Comparison of ENCODE assay signal across 28 cellular contexts in the genomic region with DNA sequence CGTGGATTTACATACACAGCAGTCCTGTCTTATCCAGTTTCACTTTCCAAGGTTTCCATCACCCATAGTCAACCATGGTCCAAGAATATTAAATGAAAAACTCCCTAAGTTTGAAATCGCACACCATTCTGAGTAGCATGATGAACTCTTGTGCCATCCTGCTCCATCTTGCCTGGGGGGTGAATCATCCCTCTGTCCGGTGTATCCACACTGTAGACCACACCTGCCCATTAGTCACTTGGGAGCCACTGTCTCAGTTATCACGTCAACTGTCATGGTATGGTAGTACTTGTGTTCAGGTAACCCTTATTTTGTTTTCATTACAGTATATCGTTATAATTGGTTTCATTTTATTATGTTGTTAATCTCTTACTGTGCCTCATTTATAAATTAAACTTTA. TPM values are rescaled to one million over a fixed set of nuclear protein-coding genes. Genes with fewer than 3 reads are reported as not detected.
A peak's percentile ranks its signal among the peaks of the same experiment; 100 is the strongest.
DNase-seq lines count a peak whose midpoint lies in the region; ATAC-seq, FAIRE-seq and TF ChIP-seq lines count a peak whose summit lies in the region.
"Had no signal": no experiment of that assay in that cellular context is flagged by ENCODE, and none has a peak within 500 bp of the region (broad histone marks: within the 10 kb centered on the region; RNA-seq: fewer than 3 reads in every experiment).

No MANE protein-coding gene starts in this region.

- FAIRE-seq in keratinocyte (lab: Jason Lieb, UNC) = peak; percentile 51
- FAIRE-seq: GM12878 had no signal

- H3K79me2 ChIP-seq in keratinocyte (ENCODE audit: control insufficient read depth, insufficient read depth, low read length) (no peaks in the 10 kb centered on the region), osteoblast (ENCODE audit: insufficient read depth, low read length) (no peaks in the 10 kb centered on the region)

- H3K9me3 ChIP-seq in ascending aorta (no peaks in the 10 kb centered on the region), keratinocyte (ENCODE audit: control insufficient read depth, low read depth, low read length) (no peaks in the 10 kb centered on the region), osteoblast (ENCODE audit: low read depth, low read length) (no peaks in the 10 kb centered on the region), vagina (no peaks in the 10 kb centered on the region)
- H3K9me3 ChIP-seq: HAP-1, Peyer's patch, SJSA1 had no signal

- intact Hi-C loops in ascending aorta (cut with DNase I) = no loop called here
- intact Hi-C loops in vagina (cut with DNase I) = no loop called here

- dilution Hi-C loops in keratinocyte (cut with MboI; ENCODE audit: extremely low pct_ligation_motif_present, low sequenced_read_pairs) = no loop called here

- H3K36me3 ChIP-seq in ascending aorta (peaks cover 31 to 71% of the 10 kb centered on the region in 2 donors), keratinocyte (ENCODE audit: control insufficient read depth in 2 of 2, extremely low read depth in 1 of 2, insufficient read depth in 2 of 2, low read length in 2 of 2) (no peaks in the 10 kb centered on the region), osteoblast (ENCODE audit: insufficient read depth, low read length) (no peaks in the 10 kb centered on the region), vagina (no peaks in the 10 kb centered on the region)
- H3K36me3 ChIP-seq: BLaER1, HAP-1, Peyer's patch, SJSA1 had no signal

- H2AFZ ChIP-seq in keratinocyte (ENCODE audit: control insufficient read depth, low read length) (no peak overlapping the region), osteoblast (ENCODE audit: low read length) (no peak overlapping the region)
- H2AFZ ChIP-seq: GM23338 had no signal

- TF ChIP-seq CTCF in ascending aorta (IDR thresholded peaks at IDR 0.05) = no peak
- TF ChIP-seq CTCF in keratinocyte (optimal IDR thresholded peaks at IDR 0.05 in 1 of 3, IDR thresholded peaks at IDR 0.05 in 1 of 3, conservative IDR thresholded peaks at IDR 0.05 in 1 of 3; ENCODE audit: extremely low read depth in 1 of 3, insufficient read depth in 2 of 3, low read length in 3 of 3) = no peak
- TF ChIP-seq CTCF in osteoblast (IDR thresholded peaks at IDR 0.05; ENCODE audit: extremely low read depth, low read depth, low read length) = no peak
- TF ChIP-seq CTCF in vagina (IDR thresholded peaks at IDR 0.05) = no peak

- no peaks in the 10 kb centered on the region for H3K9me1 ChIP-seq in keratinocyte (ENCODE audit: control insufficient read depth, extremely low read depth, insufficient read depth, low read length)

- ATAC-seq in GM21367 (IDR thresholded peaks at IDR 0.05; ENCODE audit: unreplicated experiment) = no peak
- ATAC-seq: GM12878, GM23338, Right ventricle myocardium inferior had no signal

- H3K27ac ChIP-seq in ascending aorta = peak overlapping the region; percentile 27 to 54
- H3K27ac ChIP-seq in keratinocyte (ENCODE audit: control insufficient read depth, insufficient read depth, low read length) = no peak overlapping the region
- H3K27ac ChIP-seq in osteoblast (ENCODE audit: low read depth, low read length) = no peak overlapping the region
- H3K27ac ChIP-seq in vagina = no peak overlapping the region
- H3K27ac ChIP-seq: BLaER1, HL-60, Peyer's patch, SJSA1 had no signal

- H4K20me1 ChIP-seq in keratinocyte (ENCODE audit: control insufficient read depth, extremely low read depth, insufficient read depth, low read length) (no peaks in the 10 kb centered on the region), osteoblast (ENCODE audit: insufficient read depth, low read length) (no peaks in the 10 kb centered on the region)
- H4K20me1 ChIP-seq: BLaER1 had no signal

- H3K9ac ChIP-seq in keratinocyte (ENCODE audit: control insufficient read depth, extremely low read depth, insufficient read depth, low read length) = no peak overlapping the region
- H3K9ac ChIP-seq: BLaER1 had no signal

- no peak overlapping the region for H3K4me2 ChIP-seq in keratinocyte (ENCODE audit: control insufficient read depth, extremely low read depth, insufficient read depth, low read depth, low read length)
- H3K4me2 ChIP-seq in osteoblast (ENCODE audit: insufficient read depth, low read length) = no peak overlapping the region
- H3K4me2 ChIP-seq: BLaER1, GM23338 had no signal

- H3K27me3 ChIP-seq in ascending aorta (no peaks in the 10 kb centered on the region), keratinocyte (ENCODE audit: control insufficient read depth, extremely low read depth, insufficient read depth, low read length) (no peaks in the 10 kb centered on the region), osteoblast (ENCODE audit: insufficient read depth, low read length) (no peaks in the 10 kb centered on the region), vagina (no peaks in the 10 kb centered on the region)
- H3K27me3 ChIP-seq: BLaER1, Peyer's patch had no signal

- H3K4me3 ChIP-seq in ascending aorta (no peak overlapping the region), keratinocyte (ENCODE audit: control insufficient read depth in 2 of 3, extremely low read depth in 1 of 3, insufficient read depth in 2 of 3, low read depth in 1 of 3, low read length in 3 of 3) (no peak overlapping the region), osteoblast (ENCODE audit: insufficient read depth, low read length) (no peak overlapping the region), vagina (no peak overlapping the region)
- H3K4me3 ChIP-seq: BLaER1, GM12878, GM23338, HAP-1, Peyer's patch, SJSA1 had no signal

- DNase-seq in NCI-H226 (peak; percentile 35), ascending aorta (ENCODE audit: low spot score in 2 of 2) (no peak), keratinocyte (ENCODE audit: low read depth, low spot score) (no peak), ureter (ENCODE audit: low spot score) (peak; percentile 10), osteoblast (ENCODE audit: insufficient read length, low spot score, missing footprints) (no peak), vagina (ENCODE audit: extremely low spot score in 2 of 2) (no peak), activated gamma-delta T cell treated with Interleukin-2 at 50 U/mL for 16 hours (no peak)
- DNase-seq: ACHN; CD4-positive, alpha-beta memory T cell; DMS 273 treated with DMSO at 0.1 percent for 48 hours; DMS79 treated with DMSO at 0.1 percent for 48 hours; KG1; MV-4-11; NCI-H1417; NCI-H187; NCI-H2107; NCI-H510A; NK-92 treated with Interleukin-12 subunit alpha and Interleukin-12 subunit beta, amount 100 ng/mL, for 24 hours; Peyer's patch had no signal

- peaks cover 0 to 21% of the 10 kb centered on the region in 2 donors for H3K4me1 ChIP-seq in ascending aorta
- peaks cover 5% of the 10 kb centered on the region for H3K4me1 ChIP-seq in keratinocyte (ENCODE audit: control insufficient read depth, extremely low read depth, insufficient read depth, low read length)
- H3K4me1 ChIP-seq in osteoblast (ENCODE audit: insufficient read depth, low read length) = no peaks in the 10 kb centered on the region
- no peaks in the 10 kb centered on the region for H3K4me1 ChIP-seq in vagina
- H3K4me1 ChIP-seq: Caco-2, HAP-1, Peyer's patch, SJSA1 had no signal

- TF ChIP-seq POLR2A in vagina (IDR thresholded peaks at IDR 0.05) = no peak

RNA-seq across cellular contexts. Expression of a gene that starts 38.5 kb away (rescaled TPM):
- total RNA-seq in ascending aorta = 288 TPM
- polyA plus RNA-seq in keratinocyte = not detected in 3 replicates
- polyA plus RNA-seq in keratinocyte (2011; ENCODE audit: low read depth) = not detected
- polyA plus RNA-seq in keratinocyte (2011; cell fraction: cytosol; rRNA removed) = not detected in 2 replicates
- not detected in 2 replicates for polyA plus RNA-seq in keratinocyte (2011; cell fraction: nucleus; rRNA removed)
- not detected in 2 replicates for polyA plus RNA-seq in keratinocyte (2012; ENCODE audit: low replicate concordance)
- polyA minus RNA-seq in keratinocyte = 0.59 TPM in 1 of 3 replicates, not detected in the others
- not detected for polyA minus RNA-seq in keratinocyte (2011; cell fraction: cytosol; rRNA and poly(A)+ RNA removed)
- not detected in 2 replicates for polyA minus RNA-seq in keratinocyte (2011; cell fraction: nucleus; rRNA and poly(A)+ RNA removed)
- total RNA-seq in ureter = 57.8 TPM
- 33.6 and 89.8 TPM in 2 replicates for total RNA-seq in osteoblast
- 51.1 TPM for total RNA-seq in vagina
- total RNA-seq: CD4-positive, alpha-beta memory T cell; SJSA1 had no signal
- polyA plus RNA-seq: CD4-positive, alpha-beta memory T cell; GM12878 had no signal

RNA-seq across cellular contexts. Expression of a gene that starts 47.0 kb away (rescaled TPM):
- not detected for total RNA-seq in ascending aorta
- 0.03 TPM in 1 of 3 replicates, not detected in the others for polyA plus RNA-seq in keratinocyte
- polyA plus RNA-seq in keratinocyte (2011; ENCODE audit: low read depth) = not detected
- 0.01 and 0.02 TPM in 2 replicates for polyA plus RNA-seq in keratinocyte (2011; cell fraction: cytosol; rRNA removed)
- 0.06 and 0.09 TPM in 2 replicates for polyA plus RNA-seq in keratinocyte (2011; cell fraction: nucleus; rRNA removed)
- polyA plus RNA-seq in keratinocyte (2012; ENCODE audit: low replicate concordance) = 0.03 and 0.52 TPM in 2 replicates
- 0.03 TPM in 1 of 3 replicates, not detected in the others for polyA minus RNA-seq in keratinocyte
- polyA minus RNA-seq in keratinocyte (2011; cell fraction: cytosol; rRNA and poly(A)+ RNA removed) = not detected
- 0.11 TPM in 1 of 2 replicates, not detected in the other for polyA minus RNA-seq in keratinocyte (2011; cell fraction: nucleus; rRNA and poly(A)+ RNA removed)
- 1.6 TPM for total RNA-seq in ureter
- total RNA-seq in osteoblast = under 0.01 TPM in 2 replicates
- 2.0 TPM for total RNA-seq in vagina
- total RNA-seq: CD4-positive, alpha-beta memory T cell had no signal

Comparison
In these comparisons a context has a peak if more than half of its experiments do, and no peak if none do; other contexts are left out.
1. DNase-seq: peak in NCI-H226 (single experiment) and ureter (single experiment); none in ascending aorta (0 of 2), keratinocyte (single experiment), osteoblast (single experiment), vagina (0 of 2) and activated gamma-delta T cell treated with Interleukin-2 at 50 U/mL for 16 hours (single experiment).
2. H3K27ac ChIP-seq: peak in ascending aorta (2 of 2); none in keratinocyte (single experiment), osteoblast (single experiment) and vagina (single experiment).